ENCODE assay signal across 8 cellular contexts in genomic region chr19:35266904-35267817, GRCh38. TPM values are rescaled to one million over a fixed set of nuclear protein-coding genes. Genes with fewer than 3 reads are reported as not detected.
DNase-seq lines count a peak whose midpoint lies in the region; ATAC-seq and TF ChIP-seq lines count a peak whose summit lies in the region.

No MANE protein-coding gene starts in this region.

- CTCF ChIA-PET in WTC11 (lab: Charles Lee): interaction anchor here (0.6 to 2.5 kb wide), 6 partner anchors 86 to 425 kb away, joined by 3 to 8 read pairs (median 3); no protein-coding TSS in a partner anchor

- DNase-seq in AG08396 (ENCODE audit: low spot score) (peak; percentile 61), HFF-Myc (ENCODE audit: extremely low read depth, low read depth) (no peak), WTC11 (ENCODE audit: low spot score) (peak; percentile 42), memory B cell (ENCODE audit: low spot score in 2 of 2) (peak; percentile 39 to 57), DMS114 treated with DMSO at 0.1 percent for 48 hours (lab: John Stamatoyannopoulos, UW; ENCODE audit: unreplicated experiment) (no peak)
- peak in 1 of 2 donors; percentile 53 for DNase-seq in stimulated activated naive CD8-positive, alpha-beta T cell treated with anti-CD3 and anti-CD28 coated beads, Interleukin-15, amount 100 ng/mL, for 72 hours

- H3K27ac ChIP-seq in duodenal mucosa (ENCODE audit: low read depth, low read length): peak overlapping the region; percentile 60

- H3K4me1 Mint-ChIP-seq in WTC11 (peaks cover 7% of the 10 kb centered on the region), memory B cell (peaks cover 36% of the 10 kb centered on the region)
- peaks cover 47% of the 10 kb centered on the region for H3K4me1 Mint-ChIP-seq in stimulated activated naive CD8-positive, alpha-beta T cell treated with anti-CD3 and anti-CD28 coated beads, Interleukin-15, amount 100 ng/mL, for 72 hours

- no peaks in the 10 kb centered on the region for H3K27me3 ChIP-seq in duodenal mucosa (ENCODE audit: control insufficient read depth in 1 of 2, insufficient read depth in 2 of 2, low read length in 2 of 2)

- H3K9me3 ChIP-seq in duodenal mucosa (ENCODE audit: control insufficient read depth in 1 of 2, low read length in 2 of 2): no peaks in the 10 kb centered on the region

- H3K9ac ChIP-seq in duodenal mucosa (ENCODE audit: low read depth in 1 of 2, low read length in 2 of 2): peak overlapping the region; percentile 75 to 76

- peaks cover 13 to 52% of the 10 kb centered on the region in 2 donors for H3K36me3 ChIP-seq in duodenal mucosa (ENCODE audit: control insufficient read depth in 1 of 2, insufficient read depth in 2 of 2, low read length in 2 of 2)

- H3K27ac Mint-ChIP-seq in WTC11 (peak overlapping the region; percentile 97), memory B cell (peak overlapping the region; percentile 87)
- peak overlapping the region; percentile 97 to 98 for H3K27ac Mint-ChIP-seq in stimulated activated naive CD8-positive, alpha-beta T cell treated with anti-CD3 and anti-CD28 coated beads, Interleukin-15, amount 100 ng/mL, for 72 hours

- H3K4me3 Mint-ChIP-seq in WTC11: peak overlapping the region; percentile 84
- peak overlapping the region; percentile 92 for H3K4me3 Mint-ChIP-seq in memory B cell
- H3K4me3 Mint-ChIP-seq in stimulated activated naive CD8-positive, alpha-beta T cell treated with anti-CD3 and anti-CD28 coated beads, Interleukin-15, amount 100 ng/mL, for 72 hours: peak overlapping the region; percentile 96 to 99

- ATAC-seq in WTC11 (peak; percentile 11), memory B cell (ENCODE audit: low read depth) (peak; percentile 5), HG03354 (IDR thresholded peaks at IDR 0.05; ENCODE audit: poor library complexity, severe bottlenecking, unreplicated experiment) (no peak)
- peak; percentile 10 for ATAC-seq in stimulated activated naive CD8-positive, alpha-beta T cell treated with anti-CD3 and anti-CD28 coated beads, Interleukin-15, amount 100 ng/mL, for 72 hours

- POLR2A ChIA-PET in WTC11 (lab: Charles Lee): interaction anchor here (0.5 to 0.6 kb wide), 2 partner anchors 20 to 616 kb away, joined by 3 read pairs; no protein-coding TSS in a partner anchor

- no peaks in the 10 kb centered on the region for H3K27me3 Mint-ChIP-seq in WTC11 (ENCODE audit: low read depth)
- no peaks in the 10 kb centered on the region for H3K27me3 Mint-ChIP-seq in memory B cell
- H3K27me3 Mint-ChIP-seq in stimulated activated naive CD8-positive, alpha-beta T cell treated with anti-CD3 and anti-CD28 coated beads, Interleukin-15, amount 100 ng/mL, for 72 hours: no peaks in the 10 kb centered on the region

- TF ChIP-seq CTCF in HFF-Myc (IDR thresholded peaks at IDR 0.05; ENCODE audit: low read depth, low read length, missing control alignments) (no peak), WTC11 (IDR thresholded peaks at IDR 0.05) (no peak)

- H3K4me3 ChIP-seq in HFF-Myc (replicated peaks; ENCODE audit: low read depth, low read length) (peak overlapping the region; percentile 81), duodenal mucosa (ENCODE audit: low read depth in 1 of 2, low read length in 2 of 2) (peak overlapping the region; percentile 73 to 76)

- peaks cover 36% of the 10 kb centered on the region for H3K36me3 Mint-ChIP-seq in WTC11
- H3K36me3 Mint-ChIP-seq in memory B cell: peaks cover 10% of the 10 kb centered on the region

- peaks cover 11 to 30% of the 10 kb centered on the region in 2 donors for H3K4me1 ChIP-seq in duodenal mucosa (ENCODE audit: control insufficient read depth in 1 of 2, insufficient read depth in 2 of 2, low read length in 2 of 2)

- no peaks in the 10 kb centered on the region for H3K9me3 Mint-ChIP-seq in WTC11
- no peaks in the 10 kb centered on the region for H3K9me3 Mint-ChIP-seq in memory B cell
- no peaks in the 10 kb centered on the region for H3K9me3 Mint-ChIP-seq in stimulated activated naive CD8-positive, alpha-beta T cell treated with anti-CD3 and anti-CD28 coated beads, Interleukin-15, amount 100 ng/mL, for 72 hours

TF ChIP-seq in WTC11, 78 proteins besides CTCF, POLR2A, EP300 and RAD21 (continues in another document):
- TF ChIP-seq EMX1 (CRISPR knock-in tag; IDR thresholded peaks at IDR 0.05) (no peak), ZSCAN18 (CRISPR knock-in tag; IDR thresholded peaks at IDR 0.05) (no peak), FOXJ3 (CRISPR knock-in tag; IDR thresholded peaks at IDR 0.05; ENCODE audit: borderline replicate concordance) (no peak), GABPB1 (CRISPR knock-in tag; IDR thresholded peaks at IDR 0.05) (no peak), NR1H2 (CRISPR knock-in tag; IDR thresholded peaks at IDR 0.05) (no peak), MLX (CRISPR knock-in tag; IDR thresholded peaks at IDR 0.05) (no peak), AR (CRISPR knock-in tag; IDR thresholded peaks at IDR 0.05) (no peak), TEAD4 (CRISPR knock-in tag; IDR thresholded peaks at IDR 0.05) (no peak), ZNF423 (CRISPR knock-in tag; IDR thresholded peaks at IDR 0.05) (no peak)
- TF ChIP-seq, protein P1, sequence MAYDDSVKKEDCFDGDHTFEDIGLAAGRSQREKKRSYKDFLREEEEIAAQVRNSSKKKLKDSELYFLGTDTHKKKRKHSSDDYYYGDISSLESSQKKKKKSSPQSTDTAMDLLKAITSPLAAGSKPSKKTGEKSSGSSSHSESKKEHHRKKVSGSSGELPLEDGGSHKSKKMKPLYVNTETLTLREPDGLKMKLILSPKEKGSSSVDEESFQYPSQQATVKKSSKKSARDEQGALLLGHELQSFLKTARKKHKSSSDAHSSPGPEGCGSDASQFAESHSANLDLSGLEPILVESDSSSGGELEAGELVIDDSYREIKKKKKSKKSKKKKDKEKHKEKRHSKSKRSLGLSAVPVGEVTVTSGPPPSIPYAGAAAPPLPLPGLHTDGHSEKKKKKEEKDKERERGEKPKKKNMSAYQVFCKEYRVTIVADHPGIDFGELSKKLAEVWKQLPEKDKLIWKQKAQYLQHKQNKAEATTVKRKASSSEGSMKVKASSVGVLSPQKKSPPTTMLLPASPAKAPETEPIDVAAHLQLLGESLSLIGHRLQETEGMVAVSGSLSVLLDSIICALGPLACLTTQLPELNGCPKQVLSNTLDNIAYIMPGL (CRISPR knock-in tag; IDR thresholded peaks at IDR 0.05): peak; percentile 41; the same call in 1 of the 2 replicates
- TF ChIP-seq, protein P2, sequence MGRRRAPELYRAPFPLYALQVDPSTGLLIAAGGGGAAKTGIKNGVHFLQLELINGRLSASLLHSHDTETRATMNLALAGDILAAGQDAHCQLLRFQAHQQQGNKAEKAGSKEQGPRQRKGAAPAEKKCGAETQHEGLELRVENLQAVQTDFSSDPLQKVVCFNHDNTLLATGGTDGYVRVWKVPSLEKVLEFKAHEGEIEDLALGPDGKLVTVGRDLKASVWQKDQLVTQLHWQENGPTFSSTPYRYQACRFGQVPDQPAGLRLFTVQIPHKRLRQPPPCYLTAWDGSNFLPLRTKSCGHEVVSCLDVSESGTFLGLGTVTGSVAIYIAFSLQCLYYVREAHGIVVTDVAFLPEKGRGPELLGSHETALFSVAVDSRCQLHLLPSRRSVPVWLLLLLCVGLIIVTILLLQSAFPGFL (CRISPR knock-in tag; IDR thresholded peaks at IDR 0.05; ENCODE audit: borderline replicate concordance): no peak

RNA-seq across cellular contexts. Expression of gene USF2, which starts 1.6 kb away (rescaled TPM):
- total RNA-seq in WTC11 (2021): 109 to 127 TPM (median 120 TPM) in 3 replicates

RNA-seq across cellular contexts. Expression of gene HAMP, which starts 15.2 kb away (rescaled TPM):
- total RNA-seq in WTC11 (2021): 0.11 to 0.22 TPM (median 0.14 TPM) in 3 replicates

RNA-seq across cellular contexts. Expression of gene LSR, which starts 18.4 kb away (rescaled TPM):
- 126 to 132 TPM (median 130 TPM) in 3 replicates for total RNA-seq in WTC11 (2021)

RNA-seq across cellular contexts. Expression of gene MAG, which starts 24.8 kb away (rescaled TPM):
- total RNA-seq in WTC11 (2021): 0.23 to 0.53 TPM (median 0.46 TPM) in 3 replicates

RNA-seq across cellular contexts. Expression of gene FAM187B, which starts 38.6 kb away (rescaled TPM):
- 0.16 to 0.20 TPM in 2 of 3 replicates, not detected in the other for total RNA-seq in WTC11 (2021)

Comparison
In these comparisons a context has a peak if more than half of its experiments do, and no peak if none do; other contexts are left out.
1. DNase-seq: peak in AG08396 (single experiment), WTC11 (single experiment) and memory B cell (2 of 2); none in HFF-Myc (single experiment) and DMS114 treated with DMSO at 0.1 percent for 48 hours (single experiment).
2. Peak in every context shown above with its lines, with median percentiles within 50 percentile points of each other: H3K27ac Mint-ChIP-seq and H3K4me3 Mint-ChIP-seq.